ENCODE assay signal across 21 cellular contexts in genomic region chr2:190970170-190970569, GRCh38. TPM values are rescaled to one million over a fixed set of nuclear protein-coding genes. Genes with fewer than 3 reads are reported as not detected.
DNase-seq lines count a peak whose midpoint lies in the region; ATAC-seq and TF ChIP-seq lines count a peak whose summit lies in the region.
"Had no signal": no experiment of that assay in that cellular context is flagged by ENCODE, and none has a peak within 500 bp of the region (broad histone marks: within the 10 kb centered on the region; RNA-seq: fewer than 3 reads in every experiment).

No MANE protein-coding gene starts in this region.

- peaks cover 35 to 97% (median 61%) of the 10 kb centered on the region in 4 donors for H3K36me3 ChIP-seq in upper lobe of left lung

- H3K9me3 ChIP-seq in upper lobe of left lung: no peaks in the 10 kb centered on the region
- H3K9me3 ChIP-seq: adrenal gland had no signal

- H3K27me3 ChIP-seq in upper lobe of left lung: no peaks in the 10 kb centered on the region
- H3K27me3 ChIP-seq: adrenal gland had no signal

- no peak overlapping the region for H3K27ac ChIP-seq in upper lobe of left lung

- 75 to 79% methylated on average over 3 of the region's 3 CpGs for WGBS in upper lobe of left lung, 2 donors

- POLR2A ChIA-PET in activated naive CD8-positive, alpha-beta T cell treated with anti-CD3 and anti-CD28 coated beads, Interleukin-2, amount 10 ng/mL, durations not matched to agents 7 days and 5 days (lab: Charles Lee): interaction anchor here (1.1 kb wide), 1 partner anchor 8 kb away, joined by 3 read pairs; no protein-coding TSS in a partner anchor

- no peak overlapping the region for H3K4me3 Mint-ChIP-seq in natural killer cell
- no peak overlapping the region for H3K4me3 Mint-ChIP-seq in natural killer cell treated with Interleukin-12 subunit alpha and Interleukin-12 subunit beta and Interleukin-15 and Interleukin-18, amount 100 ng/mL, for 72 hours
- H3K4me3 Mint-ChIP-seq in HFFc6: peak overlapping the region; percentile 6; the same call in 1 of the 2 replicates
- H3K4me3 Mint-ChIP-seq in activated naive CD8-positive, alpha-beta T cell treated with anti-CD3 and anti-CD28 coated beads, Interleukin-2, amount 10 ng/mL, durations not matched to agents 7 days and 5 days: no peak overlapping the region
- H3K4me3 Mint-ChIP-seq: neural crest cell had no signal

- peaks cover 6 to 36% (median 21%) of the 10 kb centered on the region in 4 donors for H3K4me1 ChIP-seq in upper lobe of left lung

- ATAC-seq in natural killer cell (no peak), GM21619 (IDR thresholded peaks at IDR 0.05; ENCODE audit: unreplicated experiment) (no peak), upper lobe of left lung (ENCODE audit: low FRiP score in 2 of 2) (no peak)
- ATAC-seq in natural killer cell treated with Interleukin-12 subunit alpha and Interleukin-12 subunit beta and Interleukin-15 and Interleukin-18, amount 100 ng/mL, for 72 hours: no peak
- ATAC-seq in activated naive CD8-positive, alpha-beta T cell treated with anti-CD3 and anti-CD28 coated beads, Interleukin-2, amount 10 ng/mL, durations not matched to agents 7 days and 5 days (ENCODE audit: low read depth): no peak
- no peak for ATAC-seq in stimulated activated naive CD8-positive, alpha-beta T cell treated with anti-CD3 and anti-CD28 coated beads, Interleukin-15, Interleukin-2, amounts not matched to agents 100 U/mL and 50 U/mL, for 24 hours
- ATAC-seq: left colon had no signal

- H3K36me3 Mint-ChIP-seq in natural killer cell (peaks cover 49% of the 10 kb centered on the region), HFFc6 (ENCODE audit: low read depth) (peaks cover 37% of the 10 kb centered on the region)
- H3K36me3 Mint-ChIP-seq in natural killer cell treated with Interleukin-12 subunit alpha and Interleukin-12 subunit beta and Interleukin-15 and Interleukin-18, amount 100 ng/mL, for 72 hours: peaks cover 47% of the 10 kb centered on the region
- peaks cover 54% of the 10 kb centered on the region for H3K36me3 Mint-ChIP-seq in activated naive CD8-positive, alpha-beta T cell treated with anti-CD3 and anti-CD28 coated beads, Interleukin-2, amount 10 ng/mL, durations not matched to agents 7 days and 5 days

- no peak overlapping the region for H3K4me3 ChIP-seq in upper lobe of left lung
- H3K4me3 ChIP-seq: adrenal gland, coronary artery, SK-N-MC had no signal

- H3K4me1 Mint-ChIP-seq in natural killer cell: peaks cover 6 to 8% of the 10 kb centered on the region in 2 donors
- H3K4me1 Mint-ChIP-seq in natural killer cell treated with Interleukin-12 subunit alpha and Interleukin-12 subunit beta and Interleukin-15 and Interleukin-18, amount 100 ng/mL, for 72 hours (ENCODE audit: low read depth in 2 of 2): peaks cover 2 to 18% of the 10 kb centered on the region in 2 donors
- H3K4me1 Mint-ChIP-seq in HFFc6 (ENCODE audit: low read depth): peaks cover 16% of the 10 kb centered on the region
- H3K4me1 Mint-ChIP-seq in activated naive CD8-positive, alpha-beta T cell treated with anti-CD3 and anti-CD28 coated beads, Interleukin-2, amount 10 ng/mL, durations not matched to agents 7 days and 5 days: peaks cover 26% of the 10 kb centered on the region
- H3K4me1 Mint-ChIP-seq: neural crest cell had no signal

- H3K27me3 Mint-ChIP-seq in natural killer cell (ENCODE audit: low read depth in 2 of 2) (no peaks in the 10 kb centered on the region), HFFc6 (ENCODE audit: insufficient read depth) (peaks cover 4% of the 10 kb centered on the region)
- H3K27me3 Mint-ChIP-seq in natural killer cell treated with Interleukin-12 subunit alpha and Interleukin-12 subunit beta and Interleukin-15 and Interleukin-18, amount 100 ng/mL, for 72 hours: no peaks in the 10 kb centered on the region
- no peaks in the 10 kb centered on the region for H3K27me3 Mint-ChIP-seq in activated naive CD8-positive, alpha-beta T cell treated with anti-CD3 and anti-CD28 coated beads, Interleukin-2, amount 10 ng/mL, durations not matched to agents 7 days and 5 days
- H3K27me3 Mint-ChIP-seq: progenitor cell of endocrine pancreas had no signal

- TF ChIP-seq CTCF in natural killer cell (IDR thresholded peaks at IDR 0.05) (no peak), HFFc6 (IDR thresholded peaks at IDR 0.05) (no peak), upper lobe of left lung (IDR thresholded peaks at IDR 0.05) (no peak)

- H3K27ac Mint-ChIP-seq in natural killer cell: peak overlapping the region; percentile 40 to 69
- H3K27ac Mint-ChIP-seq in natural killer cell treated with Interleukin-12 subunit alpha and Interleukin-12 subunit beta and Interleukin-15 and Interleukin-18, amount 100 ng/mL, for 72 hours: peak overlapping the region in 1 of 2 donors; percentile 54
- no peak overlapping the region for H3K27ac Mint-ChIP-seq in HFFc6
- H3K27ac Mint-ChIP-seq in activated naive CD8-positive, alpha-beta T cell treated with anti-CD3 and anti-CD28 coated beads, Interleukin-2, amount 10 ng/mL, durations not matched to agents 7 days and 5 days: peak overlapping the region; percentile 52

- H3K9me3 Mint-ChIP-seq in natural killer cell: no peaks in the 10 kb centered on the region
- no peaks in the 10 kb centered on the region for H3K9me3 Mint-ChIP-seq in natural killer cell treated with Interleukin-12 subunit alpha and Interleukin-12 subunit beta and Interleukin-15 and Interleukin-18, amount 100 ng/mL, for 72 hours
- no peaks in the 10 kb centered on the region for H3K9me3 Mint-ChIP-seq in HFFc6
- no peaks in the 10 kb centered on the region for H3K9me3 Mint-ChIP-seq in activated naive CD8-positive, alpha-beta T cell treated with anti-CD3 and anti-CD28 coated beads, Interleukin-2, amount 10 ng/mL, durations not matched to agents 7 days and 5 days
- H3K9me3 Mint-ChIP-seq: neural crest cell had no signal

- DNase-seq in natural killer cell (no peak), HFFc6 (no peak), upper lobe of left lung (no peak)
- no peak for DNase-seq in natural killer cell treated with Interleukin-12 subunit alpha and Interleukin-12 subunit beta and Interleukin-15 and Interleukin-18, amount 100 ng/mL, for 72 hours (ENCODE audit: low spot score)
- DNase-seq in activated naive CD8-positive, alpha-beta T cell treated with anti-CD3 and anti-CD28 coated beads, Interleukin-2, amount 10 ng/mL, durations not matched to agents 7 days and 5 days: no peak
- DNase-seq in stimulated activated naive CD8-positive, alpha-beta T cell treated with anti-CD3 and anti-CD28 coated beads, Interleukin-15, Interleukin-2, amounts not matched to agents 100 U/mL and 50 U/mL, for 24 hours: no peak
- DNase-seq: EL; head of caudate nucleus; left colon; NCI-H1417; NCI-H2107; NCI-H510A; stimulated activated naive CD4-positive, alpha-beta T cell treated with Interleukin-2 at 50 U/mL for 16 hours; T1000; trophoblast cell had no signal

- TF ChIP-seq POLR2A in upper lobe of left lung (IDR thresholded peaks at IDR 0.05): no peak

- intact Hi-C loops in natural killer cell (cut with micrococcal nuclease): no loop called here

- no peak for TF ChIP-seq EP300 in upper lobe of left lung (IDR thresholded peaks at IDR 0.05)

RNA-seq across cellular contexts. Expression of gene STAT1, which starts 43.8 kb away (rescaled TPM):
- 10 to 100 TPM; 49.1 to 91.6 (median 86.2) TPM for total RNA-seq in natural killer cell
- 100 to 1,000 TPM; 145 to 252 TPM for total RNA-seq in natural killer cell treated with Interleukin-12 subunit alpha and Interleukin-12 subunit beta and Interleukin-15 and Interleukin-18, amount 100 ng/mL, for 72 hours
- total RNA-seq in HFFc6 (2021; fragmentation: NEBNext Ultra II Directional; extraction: Animal tissue kit (Norgen Biotek cat#: 25700)): 100 to 1,000 TPM in 4 of 6 experiments, 10 to 100 TPM in 2; 91.6 to 154 (median 138) TPM
- total RNA-seq in activated naive CD8-positive, alpha-beta T cell treated with anti-CD3 and anti-CD28 coated beads, Interleukin-2, amount 10 ng/mL, durations not matched to agents 7 days and 5 days: 100 to 1,000 TPM; 544 to 571 TPM
- total RNA-seq in upper lobe of left lung: 100 to 1,000 TPM in 2 of 6 donors, 10 to 100 TPM in 4; 69.3 to 120 (median 83.1) TPM
